9 cellular contexts compared by ENCODE assay signal in genomic region chr2:20429528-20429927, GRCh38. TPM values are rescaled to one million over a fixed set of nuclear protein-coding genes. Genes with fewer than 3 reads are reported as not detected.
DNase-seq lines count a peak whose midpoint lies in the region; ATAC-seq and TF ChIP-seq lines count a peak whose summit lies in the region.
"Had no signal": no experiment of that assay in that cellular context is flagged by ENCODE, and none has a peak within 500 bp of the region (broad histone marks: within the 10 kb centered on the region; RNA-seq: fewer than 3 reads in every experiment).

No MANE protein-coding gene starts in this region.

- peaks cover 23% of the 10 kb centered on the region for H3K4me1 Mint-ChIP-seq in T-helper 2 cell treated with Interferon-gamma antibody and Interleukin-4, amounts not matched to agents 5 μg/mL and 100 μg/mL, for 36 hours (ENCODE audit: low read depth)

- H3K4me3 ChIP-seq in esophagus muscularis mucosa (no peak overlapping the region), transverse colon (no peak overlapping the region)

- H3K9me3 ChIP-seq in esophagus muscularis mucosa (no peaks in the 10 kb centered on the region), transverse colon (no peaks in the 10 kb centered on the region)

- H3K9me3 Mint-ChIP-seq in T-helper 2 cell treated with Interferon-gamma antibody and Interleukin-4, amounts not matched to agents 5 μg/mL and 100 μg/mL, for 36 hours, result no peaks in the 10 kb centered on the region
- H3K9me3 Mint-ChIP-seq: activated CD4-positive, alpha-beta T cell treated with anti-CD3 and anti-CD28 coated beads, Interleukin-2, amount 10 ng/mL, durations not matched to agents 24 days and 14 days had no signal

- TF ChIP-seq POLR2A in esophagus muscularis mucosa (IDR thresholded peaks at IDR 0.05; ENCODE audit: low read depth), result no peak
- TF ChIP-seq POLR2A in transverse colon (IDR thresholded peaks at IDR 0.05), result peak; percentile 34

- in situ Hi-C loops in transverse colon (cut with MboI; ENCODE audit: low pct_ligation_motif_present in 1 of 4, low pct_unique_long_range_greater_than_20kb in 1 of 4, low sequenced_read_pairs in 3 of 4), result loop anchor here in 1 of 4 donors (25.0 kb wide), 1 partner anchor 208 kb away; no protein-coding TSS in a partner anchor

- ATAC-seq in HG03280 (IDR thresholded peaks at IDR 0.05; ENCODE audit: unreplicated experiment), result peak; percentile 83

- no peak overlapping the region for H3K4me3 Mint-ChIP-seq in T-helper 2 cell treated with Interferon-gamma antibody and Interleukin-4, amounts not matched to agents 5 μg/mL and 100 μg/mL, for 36 hours
- H3K4me3 Mint-ChIP-seq: activated CD4-positive, alpha-beta T cell treated with anti-CD3 and anti-CD28 coated beads, Interleukin-2, amount 10 ng/mL, durations not matched to agents 24 days and 14 days had no signal

- TF ChIP-seq CTCF in esophagus muscularis mucosa (IDR thresholded peaks at IDR 0.05) (no peak), transverse colon (IDR thresholded peaks at IDR 0.05) (no peak)

- H3K27ac ChIP-seq in esophagus muscularis mucosa (replicated peaks in 1 of 4), result peak overlapping the region; percentile 38 to 61 (median 46)
- H3K27ac ChIP-seq in transverse colon, result peak overlapping the region; percentile 45 to 56 (median 51)

- WGBS in esophagus muscularis mucosa, result 62% methylated on average over 1 of the region's 1 CpG
- WGBS in transverse colon (ENCODE audit: low coverage in 1 of 2), 2 donors, result 22 to 30% methylated on average over 1 of the region's 1 CpG

- no peak overlapping the region for H3K27ac Mint-ChIP-seq in T-helper 2 cell treated with Interferon-gamma antibody and Interleukin-4, amounts not matched to agents 5 μg/mL and 100 μg/mL, for 36 hours
- H3K27ac Mint-ChIP-seq: activated CD4-positive, alpha-beta T cell treated with anti-CD3 and anti-CD28 coated beads, Interleukin-2, amount 10 ng/mL, durations not matched to agents 24 days and 14 days had no signal

- no peaks in the 10 kb centered on the region for H3K27me3 ChIP-seq in esophagus muscularis mucosa
- H3K27me3 ChIP-seq in transverse colon, result no peaks in the 10 kb centered on the region

- no peaks in the 10 kb centered on the region for H3K36me3 Mint-ChIP-seq in T-helper 2 cell treated with Interferon-gamma antibody and Interleukin-4, amounts not matched to agents 5 μg/mL and 100 μg/mL, for 36 hours (ENCODE audit: low read depth)

- no peaks in the 10 kb centered on the region for H3K27me3 Mint-ChIP-seq in T-helper 2 cell treated with Interferon-gamma antibody and Interleukin-4, amounts not matched to agents 5 μg/mL and 100 μg/mL, for 36 hours (ENCODE audit: low read depth)

- TF ChIP-seq EP300 in esophagus muscularis mucosa (IDR thresholded peaks at IDR 0.05), result no peak
- TF ChIP-seq EP300 in transverse colon (IDR thresholded peaks at IDR 0.05; ENCODE audit: low read depth), result no peak

- intact Hi-C loops in esophagus muscularis mucosa (cut with DNase I), result no loop called here
- intact Hi-C loops in transverse colon (cut with DNase I; ENCODE audit: low total_unique reads), result no loop called here

- H3K36me3 ChIP-seq in esophagus muscularis mucosa, result no peaks in the 10 kb centered on the region
- no peaks in the 10 kb centered on the region for H3K36me3 ChIP-seq in transverse colon

- H3K4me1 ChIP-seq in esophagus muscularis mucosa (peaks cover 25 to 43% (median 32%) of the 10 kb centered on the region in 4 donors), transverse colon (peaks cover 7 to 29% (median 16%) of the 10 kb centered on the region in 4 donors)

- DNase-seq in SIG-M5 treated with dmso at 0.1 percent for 504 hours (lab: John Stamatoyannopoulos, UW; ENCODE audit: unreplicated experiment) (peak; percentile 69), SIG-M5 (lab: John Stamatoyannopoulos, UW) (no peak), esophagus muscularis mucosa (ENCODE audit: extremely low spot score) (no peak), transverse colon (peak; percentile 55), GF-D8 (lab: John Stamatoyannopoulos, UW) (no peak), germinal center (ENCODE audit: low spot score) (no peak)
- no peak for DNase-seq in T-helper 2 cell treated with Interferon-gamma antibody and Interleukin-4, amounts not matched to agents 5 μg/mL and 100 μg/mL, for 36 hours (ENCODE audit: low spot score)
- DNase-seq: activated CD4-positive, alpha-beta T cell treated with anti-CD3 and anti-CD28 coated beads, Interleukin-2, amount 10 ng/mL, durations not matched to agents 24 days and 14 days had no signal

RNA-seq across cellular contexts. Expression of gene RHOB, which starts 17.3 kb away (rescaled TPM):
- total RNA-seq in esophagus muscularis mucosa, result 1,000 to 10,000 TPM in 3 of 4 donors, 100 to 1,000 TPM in 1; 809 to 1,532 (median 1,203) TPM
- 100 to 1,000 TPM; 360 to 732 (median 532) TPM for total RNA-seq in transverse colon

Comparison
In these comparisons a context has a peak if more than half of its experiments do, and no peak if none do; other contexts are left out.
1. DNase-seq: peak in SIG-M5 treated with dmso at 0.1 percent for 504 hours (single experiment) and transverse colon (single experiment); none in SIG-M5 (single experiment), esophagus muscularis mucosa (single experiment), GF-D8 (single experiment), germinal center (single experiment) and T-helper 2 cell treated with Interferon-gamma antibody and Interleukin-4, amounts not matched to agents 5 μg/mL and 100 μg/mL, for 36 hours (single experiment).